8 cellular contexts compared by ENCODE assay signal in genomic region chr19:3987619-3988371, GRCh38. TPM values are rescaled to one million over a fixed set of nuclear protein-coding genes. Genes with fewer than 3 reads are reported as not detected.
DNase-seq lines count a peak whose midpoint lies in the region; ATAC-seq and TF ChIP-seq lines count a peak whose summit lies in the region.

No MANE protein-coding gene starts in this region.

- peaks cover 35% of the 10 kb centered on the region for H3K36me3 Mint-ChIP-seq in MCF 10A (ENCODE audit: insufficient read depth, unreplicated experiment)

- H3K27ac Mint-ChIP-seq in MCF 10A (ENCODE audit: low read depth, unreplicated experiment), result no peak overlapping the region

- no peaks in the 10 kb centered on the region for H3K9me3 ChIP-seq in WERI-Rb-1 (ENCODE audit: severe bottlenecking)
- H3K9me3 ChIP-seq in smooth muscle cell (replicated peaks; ENCODE audit: low read depth), result no peaks in the 10 kb centered on the region

- peaks cover 16% of the 10 kb centered on the region for H3F3A ChIP-seq in smooth muscle cell (ENCODE audit: low read depth)

- H3K4me1 Mint-ChIP-seq in MCF 10A (ENCODE audit: insufficient read depth, unreplicated experiment), result peaks cover 25% of the 10 kb centered on the region

- H3K4me3 ChIP-seq in WERI-Rb-1 (ENCODE audit: low read depth, low read length), result peak overlapping the region; percentile 98
- peak overlapping the region; percentile 100 for H3K4me3 ChIP-seq in smooth muscle cell

- H4K20me1 ChIP-seq in smooth muscle cell (ENCODE audit: low read depth), result peaks cover 24% of the 10 kb centered on the region

- peaks cover 8% of the 10 kb centered on the region for H3K9me3 Mint-ChIP-seq in MCF 10A (ENCODE audit: unreplicated experiment)

- H3K9ac ChIP-seq in smooth muscle cell (ENCODE audit: low read depth), result no peak overlapping the region

- H3K27me3 ChIP-seq in WERI-Rb-1 (ENCODE audit: insufficient read depth, low read depth, severe bottlenecking), result no peaks in the 10 kb centered on the region
- H3K27me3 ChIP-seq in smooth muscle cell (ENCODE audit: low read depth), result no peaks in the 10 kb centered on the region

- H2AFZ ChIP-seq in smooth muscle cell (ENCODE audit: low read depth), result peak overlapping the region; percentile 66

- H3K4me2 ChIP-seq in smooth muscle cell, result peak overlapping the region; percentile 99

- CTCF ChIA-PET in MCF 10A (lab: Yijun Ruan, JAX), result interaction anchor here (0.6 to 1.9 kb wide), 25 partner anchors 10 to 1731 kb away, joined by 3 to 13 read pairs (median 4); partner anchors contain the start of genes MRPL54 and PIAS4

- H3K79me2 ChIP-seq in smooth muscle cell (ENCODE audit: low read depth), result peaks cover 25% of the 10 kb centered on the region

- H3K27me3 Mint-ChIP-seq in MCF 10A (ENCODE audit: insufficient read depth, unreplicated experiment), result no peaks in the 10 kb centered on the region

- DNase-seq in COR-L47 (lab: John Stamatoyannopoulos, UW), result peak; percentile 88
- DNase-seq in NCI-H2196 (lab: John Stamatoyannopoulos, UW; ENCODE audit: unreplicated experiment), result peak; percentile 91
- peak; percentile 82 for DNase-seq in WERI-Rb-1
- DNase-seq in MCF 10A (ENCODE audit: unreplicated experiment), result peak; percentile 84
- DNase-seq in iPS-NIHi7 (ENCODE audit: extremely low spot score), result peak; percentile 74
- DNase-seq in smooth muscle cell (lab: John Stamatoyannopoulos, UW; ENCODE audit: unreplicated experiment), result peak; percentile 39

- peak; percentile 38 for ATAC-seq in HG02763 (IDR thresholded peaks at IDR 0.05; ENCODE audit: unreplicated experiment)
- no peak for ATAC-seq in GM18870 (IDR thresholded peaks at IDR 0.05; ENCODE audit: unreplicated experiment)

- peak overlapping the region; percentile 95 for H3K4me3 Mint-ChIP-seq in MCF 10A (ENCODE audit: unreplicated experiment)

- peak overlapping the region; percentile 59; the same call in 1 of the 2 replicates for H3K27ac ChIP-seq in WERI-Rb-1
- no peak overlapping the region for H3K27ac ChIP-seq in smooth muscle cell (ENCODE audit: low read depth)

- BruUV-seq in MCF 10A (replicated peaks; lab: Mats Ljungman, UMichigan), result no TSS peak

- peak; percentile 82 for TF ChIP-seq CTCF in WERI-Rb-1 (IDR thresholded peaks at IDR 0.05; ENCODE audit: low read depth, low read length)
- peak; percentile 59 for TF ChIP-seq CTCF in MCF 10A (IDR thresholded peaks at IDR 0.05; ENCODE audit: unreplicated experiment)
- TF ChIP-seq CTCF in smooth muscle cell (IDR thresholded peaks at IDR 0.05; ENCODE audit: borderline replicate concordance, insufficient read depth, poor library complexity, severe bottlenecking), result peak; percentile 68

- POLR2A ChIA-PET in MCF 10A (lab: Yijun Ruan, JAX), result interaction anchor here (0.7 to 2.2 kb wide), 15 partner anchors 9 to 592 kb away, joined by 3 to 16 read pairs (median 4); partner anchors contain the start of genes DAPK3, MRPL54 and PIAS4

- H3K4me1 ChIP-seq in smooth muscle cell (ENCODE audit: low read depth), result peaks cover 28% of the 10 kb centered on the region

- intact Hi-C loops in MCF 10A (cut with micrococcal nuclease), result loop anchor here (1.0 to 5.0 kb wide), 3 partner anchors 70 to 153 kb away; no protein-coding TSS in a partner anchor

- H3K36me3 ChIP-seq in WERI-Rb-1, result peaks cover 24% of the 10 kb centered on the region
- no peaks in the 10 kb centered on the region for H3K36me3 ChIP-seq in smooth muscle cell (ENCODE audit: low read depth)

- 12% methylated on average over 29 of the region's 30 CpGs for WGBS in smooth muscle cell (ENCODE audit: low lambda C conversion rate)

RNA-seq across cellular contexts. Expression of gene EEF2, which starts 2.5 kb away (rescaled TPM):
- total RNA-seq in MCF 10A (2022) (2,296 and 3,126 TPM in 2 replicates), smooth muscle cell (870 and 903 TPM in 2 replicates)
- 365 and 474 TPM in 2 replicates for polyA plus RNA-seq in smooth muscle cell

RNA-seq across cellular contexts. Expression of gene DAPK3, which starts 16.9 kb away (rescaled TPM):
- 60.9 and 61.2 TPM in 2 replicates for total RNA-seq in MCF 10A (2022)
- 76.4 and 82.9 TPM in 2 replicates for total RNA-seq in smooth muscle cell
- polyA plus RNA-seq in smooth muscle cell, result 113 and 120 TPM in 2 replicates

RNA-seq across cellular contexts. Expression of gene PIAS4, which starts 19.7 kb away (rescaled TPM):
- total RNA-seq in MCF 10A (2022) (15.1 and 31.4 TPM in 2 replicates), smooth muscle cell (15.6 and 17.3 TPM in 2 replicates)
- 8.1 and 14.0 TPM in 2 replicates for polyA plus RNA-seq in smooth muscle cell

RNA-seq across cellular contexts. Expression of gene NMRK2, which starts 54.9 kb away (rescaled TPM):
- total RNA-seq in MCF 10A (2022), result not detected in 2 replicates
- not detected in 2 replicates for total RNA-seq in smooth muscle cell
- polyA plus RNA-seq in smooth muscle cell, result not detected in 2 replicates

Comparison
In these comparisons a context has a peak if more than half of its experiments do, and no peak if none do; other contexts are left out.
1. DNase-seq: peak in every context shown above with its lines; median percentile 91 in NCI-H2196; 88 in COR-L47; 84 in MCF 10A; 82 in WERI-Rb-1; 74 in iPS-NIHi7; 39 in smooth muscle cell.